In the genomic region with DNA sequence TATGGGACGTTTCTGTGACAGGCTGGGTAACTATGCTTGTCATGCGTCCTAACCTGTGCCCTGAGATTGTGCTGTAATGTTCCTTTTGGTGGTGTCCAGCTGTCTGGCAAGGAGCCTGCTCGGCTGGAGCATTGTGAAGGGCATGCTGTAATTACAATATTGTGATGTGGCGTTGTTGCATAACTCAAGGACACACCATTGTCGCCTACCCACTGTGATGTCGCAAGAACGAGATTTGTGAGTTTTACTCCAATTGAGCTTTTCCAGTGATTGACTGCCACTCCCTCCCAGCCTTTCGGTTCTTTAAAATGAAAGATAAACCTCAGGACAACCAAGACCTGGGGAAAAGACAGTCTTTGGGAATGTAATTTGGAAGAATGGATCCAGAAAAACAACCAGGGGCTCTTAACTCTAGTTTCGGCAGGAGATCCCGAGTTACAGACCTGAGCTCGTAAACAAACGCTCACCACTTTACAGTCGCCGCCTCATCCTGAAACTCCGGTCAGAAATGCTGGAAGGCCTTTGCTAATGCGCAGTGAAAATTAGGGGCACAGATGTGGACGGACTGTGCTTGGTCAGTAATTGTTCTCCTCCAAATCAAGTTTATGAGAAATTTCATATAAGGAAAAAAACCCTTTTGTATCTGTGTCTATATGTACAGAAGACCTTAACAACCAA, we compare ENCODE assay signal across 13 cellular contexts. TPM values are rescaled to one million over a fixed set of nuclear protein-coding genes. Genes with fewer than 3 reads are reported as not detected.
DNase-seq lines count a peak whose midpoint lies in the region; ATAC-seq and TF ChIP-seq lines count a peak whose summit lies in the region.
"Had no signal": no experiment of that assay in that cellular context is flagged by ENCODE, and none has a peak within 500 bp of the region (broad histone marks: within the 10 kb centered on the region; RNA-seq: fewer than 3 reads in every experiment).

No MANE protein-coding gene starts in this region.

- intact Hi-C loops in mammary epithelial cell (cut with micrococcal nuclease): no loop called here
- intact Hi-C loops in right lobe of liver (cut with DNase I): no loop called here

- no peak overlapping the region for H3K4me2 ChIP-seq in mammary epithelial cell (ENCODE audit: insufficient read depth, low read depth, low read length)

- no peaks in the 10 kb centered on the region for H4K20me1 ChIP-seq in mammary epithelial cell (ENCODE audit: insufficient read depth, low read length)

- peaks cover 24% of the 10 kb centered on the region for H3K36me3 Mint-ChIP-seq in activated T-cell treated with anti-CD3 and anti-CD28 coated beads, Interleukin-2, amount 50 U/mL, for 24 hours (ENCODE audit: low read depth)

- H3K4me1 ChIP-seq in mammary epithelial cell (ENCODE audit: insufficient read depth, low read length) (peaks cover 38% of the 10 kb centered on the region), right lobe of liver (peaks cover 0 to 28% (median 10%) of the 10 kb centered on the region in 4 donors)

- H3K4me1 Mint-ChIP-seq in activated T-cell treated with anti-CD3 and anti-CD28 coated beads, Interleukin-2, amount 50 U/mL, for 24 hours (ENCODE audit: low read depth): peaks cover under 1% of the 10 kb centered on the region

- 81% methylated on average over 17 of the region's 17 CpGs for WGBS in mammary epithelial cell (ENCODE audit: low coverage, missing lambda C conversion rate)
- WGBS in right lobe of liver (ENCODE audit: insufficient coverage, low coverage, low lambda C conversion rate, missing lambda C conversion rate): 38% methylated on average over 13 of the region's 17 CpGs

- no peak overlapping the region for H3K27ac Mint-ChIP-seq in activated T-cell treated with anti-CD3 and anti-CD28 coated beads, Interleukin-2, amount 50 U/mL, for 24 hours
- H3K27ac Mint-ChIP-seq: T-helper 17 cell had no signal

- TF ChIP-seq POLR2A in right lobe of liver (IDR thresholded peaks at IDR 0.05): no peak

- peaks cover 6% of the 10 kb centered on the region for H3K79me2 ChIP-seq in mammary epithelial cell (ENCODE audit: insufficient read depth, low read length)

- BruUV-seq in mammary epithelial cell (replicated peaks; lab: Mats Ljungman, UMichigan): no TSS peak

- H2AFZ ChIP-seq in mammary epithelial cell (ENCODE audit: low read depth, low read length): no peak overlapping the region

- CTCF ChIA-PET in mammary epithelial cell (lab: Charles Lee; ENCODE audit: low non-redundant PET): no interaction called here

- peak overlapping the region; percentile 100 for H3K27ac ChIP-seq in mammary epithelial cell (ENCODE audit: insufficient read depth, low read depth, low read length)
- peak overlapping the region in 2 of 3 donors; percentile 42 to 45 for H3K27ac ChIP-seq in right lobe of liver

- H3K9me3 ChIP-seq in mammary epithelial cell (replicated peaks; ENCODE audit: insufficient read depth, low read length) (no peaks in the 10 kb centered on the region), right lobe of liver (no peaks in the 10 kb centered on the region)
- H3K9me3 ChIP-seq: MG63 had no signal

- H3K27me3 ChIP-seq in mammary epithelial cell (ENCODE audit: insufficient read depth, low read length) (no peaks in the 10 kb centered on the region), right lobe of liver (no peaks in the 10 kb centered on the region)
- H3K27me3 ChIP-seq: MG63 had no signal

- H3K4me3 ChIP-seq in mammary epithelial cell (replicated peaks in 1 of 3; ENCODE audit: insufficient read depth in 1 of 3, low read depth in 2 of 3, low read length in 3 of 3): no peak overlapping the region
- no peak overlapping the region for H3K4me3 ChIP-seq in right lobe of liver
- H3K4me3 ChIP-seq: GM12878, MG63 had no signal

- TF ChIP-seq CTCF in mammary epithelial cell (conservative IDR thresholded peaks at IDR 0.05 in 1 of 2, IDR thresholded peaks at IDR 0.05 in 1 of 2; ENCODE audit: extremely low read depth in 1 of 2, insufficient read depth in 1 of 2, low read depth in 1 of 2, low read length in 2 of 2): no peak
- no peak for TF ChIP-seq CTCF in right lobe of liver (IDR thresholded peaks at IDR 0.05)

- dilution Hi-C loops in mammary epithelial cell (cut with HindIII; ENCODE audit: low sequenced_read_pairs): loop anchor here (5.0 kb wide), 1 partner anchor 34 kb away; no protein-coding TSS in a partner anchor

- DNase-seq in MV-4-11 (lab: John Stamatoyannopoulos, UW) (peak; percentile 95), mammary epithelial cell (peak; percentile 59), right lobe of liver (peak; percentile 81 to 91 (median 87)), ureter (ENCODE audit: low spot score) (peak; percentile 78), NCI-H226 (no peak), nucleus accumbens (lab: John Stamatoyannopoulos, UW) (no peak)
- no peak for DNase-seq in activated T-cell treated with anti-CD3 and anti-CD28 coated beads, Interleukin-2, amount 50 U/mL, for 24 hours
- DNase-seq: activated naive CD4-positive, alpha-beta T cell; MG63; retina; T-helper 17 cell had no signal

- H3K4me3 Mint-ChIP-seq in activated T-cell treated with anti-CD3 and anti-CD28 coated beads, Interleukin-2, amount 50 U/mL, for 24 hours: no peak overlapping the region
- H3K4me3 Mint-ChIP-seq: T-helper 17 cell had no signal

- no peaks in the 10 kb centered on the region for H3K9me3 Mint-ChIP-seq in activated T-cell treated with anti-CD3 and anti-CD28 coated beads, Interleukin-2, amount 50 U/mL, for 24 hours

- H3K9ac ChIP-seq in mammary epithelial cell (ENCODE audit: insufficient read depth, low read length): no peak overlapping the region

- H3K27me3 Mint-ChIP-seq in activated T-cell treated with anti-CD3 and anti-CD28 coated beads, Interleukin-2, amount 50 U/mL, for 24 hours: no peaks in the 10 kb centered on the region
- H3K27me3 Mint-ChIP-seq: T-helper 17 cell had no signal

- peak; percentile 79 to 87 (median 84) for ATAC-seq in right lobe of liver
- ATAC-seq: GM12878, T-helper 17 cell had no signal

- in situ Hi-C loops in mammary epithelial cell (cut with MboI; ENCODE audit: low sequenced_read_pairs in 2 of 2): loop anchor here (5.0 kb wide), 2 partner anchors 34 to 51 kb away; no protein-coding TSS in a partner anchor

- H3K36me3 ChIP-seq in mammary epithelial cell (ENCODE audit: insufficient read depth, low read length) (no peaks in the 10 kb centered on the region), right lobe of liver (no peaks in the 10 kb centered on the region)

RNA-seq across cellular contexts. Expression of a gene that starts 1.3 kb away (rescaled TPM):
- 1 to 10 TPM in 1 of 2 donors, under 1 TPM in 1; 0.33 to 1.1 TPM for total RNA-seq in mammary epithelial cell
- polyA plus RNA-seq in mammary epithelial cell: 0.23 TPM
- polyA minus RNA-seq in mammary epithelial cell: 3.4 TPM
- not detected for total RNA-seq in right lobe of liver
- total RNA-seq in ureter: 19.3 TPM
- total RNA-seq: GM12878, T-helper 17 cell, temporal lobe had no signal

Comparison
In these comparisons a context has a peak if more than half of its experiments do, and no peak if none do; other contexts are left out.
1. DNase-seq: peak in MV-4-11 (single experiment), mammary epithelial cell (single experiment), right lobe of liver (3 of 3) and ureter (single experiment); none in NCI-H226 (single experiment), activated T-cell treated with anti-CD3 and anti-CD28 coated beads, Interleukin-2, amount 50 U/mL, for 24 hours (single experiment) and nucleus accumbens (0 of 56).